Comparison of ENCODE assay signal across 24 cellular contexts in the genomic region with DNA sequence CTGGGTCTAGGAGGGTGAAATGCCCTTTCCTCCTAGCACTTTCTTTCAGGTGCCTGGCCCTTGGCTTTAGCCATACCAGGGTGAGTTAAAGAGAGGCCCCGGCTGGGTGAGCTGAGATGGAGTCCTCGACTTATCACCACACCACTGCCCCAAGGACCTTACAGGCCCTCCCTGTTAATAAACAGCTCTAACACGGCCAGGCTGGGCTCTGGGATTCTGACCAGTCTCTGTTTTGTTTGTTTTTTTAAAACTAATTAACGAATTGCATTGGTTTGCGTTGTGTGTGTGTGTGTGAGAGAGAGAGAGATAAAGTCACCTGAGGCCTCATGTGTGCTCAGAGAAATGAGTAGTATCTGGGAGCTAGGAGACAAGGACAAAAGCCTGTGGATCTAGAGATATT. TPM values are rescaled to one million over a fixed set of nuclear protein-coding genes. Genes with fewer than 3 reads are reported as not detected.
A peak's percentile ranks its signal among the peaks of the same experiment; 100 is the strongest.
DNase-seq lines count a peak whose midpoint lies in the region; ATAC-seq and TF ChIP-seq lines count a peak whose summit lies in the region.
"Had no signal": no experiment of that assay in that cellular context is flagged by ENCODE, and none has a peak within 500 bp of the region (broad histone marks: within the 10 kb centered on the region; RNA-seq: fewer than 3 reads in every experiment).

No MANE protein-coding gene starts in this region.

- H3K27me3 ChIP-seq in left ventricle myocardium inferior (ENCODE audit: low read depth), result no peaks in the 10 kb centered on the region
- no peaks in the 10 kb centered on the region for H3K27me3 ChIP-seq in gastroesophageal sphincter
- H3K27me3 ChIP-seq in psoas muscle (ENCODE audit: insufficient read depth in 3 of 3, low read length in 2 of 3), result no peaks in the 10 kb centered on the region
- H3K27me3 ChIP-seq: Peyer's patch had no signal

- H3K4me1 ChIP-seq in left ventricle myocardium inferior (peaks cover 65% of the 10 kb centered on the region), gastroesophageal sphincter (peaks cover 0 to 40% (median 16%) of the 10 kb centered on the region in 3 donors), psoas muscle (peaks cover 6% of the 10 kb centered on the region)

- H3K36me3 ChIP-seq in left ventricle myocardium inferior (no peaks in the 10 kb centered on the region), gastroesophageal sphincter (no peaks in the 10 kb centered on the region), psoas muscle (ENCODE audit: insufficient read depth in 1 of 2, low read depth in 1 of 2) (no peaks in the 10 kb centered on the region)
- H3K36me3 ChIP-seq: Peyer's patch had no signal

- H3K4me3 ChIP-seq in left ventricle myocardium inferior, result no peak overlapping the region
- no peak overlapping the region for H3K4me3 ChIP-seq in gastroesophageal sphincter
- no peak overlapping the region for H3K4me3 ChIP-seq in psoas muscle
- H3K4me3 ChIP-seq: Peyer's patch, skin epidermis had no signal

- no peak for TF ChIP-seq POLR2A in gastroesophageal sphincter (IDR thresholded peaks at IDR 0.05)

- WGBS in gastroesophageal sphincter (ENCODE audit: low coverage in 1 of 2), 2 donors, result 88 to 93% methylated on average over 3 of the region's 5 CpGs
- WGBS in psoas muscle, 3 donors, result 96 to 97% (median 97%) methylated on average over 5 of the region's 5 CpGs

- H3K27ac ChIP-seq in left ventricle myocardium inferior (replicated peaks) (peak overlapping the region; percentile 93), gastroesophageal sphincter (peak overlapping the region in 3 of 4 donors; percentile 72 to 82 (median 79)), psoas muscle (peak overlapping the region; percentile 79)

- no peak for ATAC-seq in Right ventricle myocardium inferior
- no peak for ATAC-seq in gastroesophageal sphincter
- ATAC-seq in psoas muscle, result no peak
- ATAC-seq in HG02981 (IDR thresholded peaks at IDR 0.05; ENCODE audit: unreplicated experiment), result no peak
- ATAC-seq in HG03378 (IDR thresholded peaks at IDR 0.05; ENCODE audit: unreplicated experiment), result no peak
- ATAC-seq in omental fat pad (ENCODE audit: low FRiP score), result no peak
- ATAC-seq: stimulated activated naive CD8-positive, alpha-beta T cell treated with anti-CD3 and anti-CD28 coated beads, Interleukin-15, amount 100 ng/mL, for 72 hours; WTC11 had no signal

- intact Hi-C loops in left ventricle myocardium inferior (cut with micrococcal nuclease) (no loop called here), Right ventricle myocardium inferior (cut with DNase I) (loop anchor here (10.0 kb wide), 1 partner anchor 391 kb away; no protein-coding TSS in a partner anchor), psoas muscle (cut with DNase I) (loop anchor here in 1 of 2 donors (10.0 kb wide), 1 partner anchor 391 kb away; no protein-coding TSS in a partner anchor)

- H3K9me3 ChIP-seq in left ventricle myocardium inferior (replicated peaks) (no peaks in the 10 kb centered on the region), gastroesophageal sphincter (no peaks in the 10 kb centered on the region), psoas muscle (no peaks in the 10 kb centered on the region)
- H3K9me3 ChIP-seq: Peyer's patch had no signal

- TF ChIP-seq EP300 in gastroesophageal sphincter (IDR thresholded peaks at IDR 0.05), result no peak

- TF ChIP-seq CTCF in left ventricle myocardium inferior (IDR thresholded peaks at IDR 0.05; ENCODE audit: borderline replicate concordance) (no peak), gastroesophageal sphincter (IDR thresholded peaks at IDR 0.05) (no peak), psoas muscle (IDR thresholded peaks at IDR 0.05) (no peak), omental fat pad (IDR thresholded peaks at IDR 0.05) (no peak)

- no peak for DNase-seq in left ventricle myocardium inferior
- DNase-seq in Right ventricle myocardium inferior (ENCODE audit: missing footprints), result no peak
- DNase-seq in psoas muscle, result no peak
- no peak for DNase-seq in LoVo (ENCODE audit: low spot score)
- no peak for DNase-seq in omental fat pad (ENCODE audit: low spot score)
- DNase-seq: activated CD4-positive, alpha-beta memory T cell treated with anti-CD3 and anti-CD28 coated beads, Interleukin-2, amount 10 ng/mL, durations not matched to agents 7 days and 5 days; activated naive CD4-positive, alpha-beta T cell; activated T-cell treated with anti-CD3 and anti-CD28 coated beads, Interleukin-2, amount 50 U/mL, for 24 hours; aorta; C1 segment of cervical spinal cord; endodermal cell; NCI-H1092; NCI-H2081 treated with DMSO at 0.1 percent for 48 hours; NCI-H446 treated with DMSO at 0.1 percent for 48 hours; Peyer's patch; stimulated activated CD4-positive, alpha-beta T cell treated with anti-CD3 and anti-CD28 coated beads, Interleukin-4, amount 100 ng/mL, for 1 hour; stimulated activated naive CD8-positive, alpha-beta T cell treated with anti-CD3 and anti-CD28 coated beads, Interleukin-15, amount 100 ng/mL, for 72 hours had no signal

RNA-seq across cellular contexts. Expression of gene MYL4, which starts 14.3 kb away (rescaled TPM):
- total RNA-seq in left ventricle myocardium inferior (809 TPM), Right ventricle myocardium inferior (322 TPM), gastroesophageal sphincter (1 to 10 TPM in 1 of 4 donors, not detected in 3; 4.8 TPM), psoas muscle (1 to 10 TPM in 3 of 4 donors, under 1 TPM in 1; 0.89 to 6.7 (median 2.4) TPM), omental fat pad (1 to 10 TPM in 1 of 4 donors, under 1 TPM in 1, not detected in 2; 0.46 to 2.5 TPM)
- polyA plus RNA-seq in psoas muscle, result 1 to 10 TPM in 2 of 3 donors, under 1 TPM in 1; 0.52 to 4.5 (median 1.3) TPM
- total RNA-seq: activated CD4-positive, alpha-beta memory T cell treated with anti-CD3 and anti-CD28 coated beads, Interleukin-2, amount 10 ng/mL, durations not matched to agents 7 days and 5 days; HT-29; osteocyte had no signal

RNA-seq across cellular contexts. Expression of gene ITGB3, which starts 30.2 kb away (rescaled TPM):
- total RNA-seq in left ventricle myocardium inferior (3.3 TPM), Right ventricle myocardium inferior (3.8 TPM), gastroesophageal sphincter (10 to 100 TPM; 22.1 to 58.7 (median 53.8) TPM), psoas muscle (1 to 10 TPM; 1.1 to 3.9 (median 2.2) TPM), omental fat pad (10 to 100 TPM; 12.1 to 72.9 (median 17.5) TPM)
- polyA plus RNA-seq in psoas muscle, result 1 to 10 TPM in 1 of 3 donors, under 1 TPM in 2; 0.32 to 5.4 (median 0.77) TPM
- total RNA-seq: HT-29 had no signal

RNA-seq across cellular contexts. Expression of gene CDC27, which starts 34.4 kb away (rescaled TPM):
- total RNA-seq in left ventricle myocardium inferior (92.4 TPM), Right ventricle myocardium inferior (88.9 TPM), gastroesophageal sphincter (10 to 100 TPM; 40.4 to 71.4 (median 56.0) TPM), psoas muscle (10 to 100 TPM; 72.5 to 78.4 (median 74.9) TPM), omental fat pad (10 to 100 TPM; 66.1 to 95.8 (median 76.2) TPM)
- polyA plus RNA-seq in psoas muscle, result 10 to 100 TPM; 25.5 to 89.2 (median 37.9) TPM

Comparison
In these comparisons a context has a peak if more than half of its experiments do, and no peak if none do; other contexts are left out.
1. RNA of gene MYL4, which starts 14.3 kb away (total RNA-seq): 809 TPM in left ventricle myocardium inferior (single experiment) and 322 TPM in Right ventricle myocardium inferior (single experiment); 0.89 to 6.7 TPM in psoas muscle, 0.46 to 2.5 TPM in omental fat pad and 4.8 TPM in gastroesophageal sphincter; every median in the first group is over 10 times any median in the second.
2. Peak in every context shown above with its lines, with median percentiles within 50 percentile points of each other: H3K27ac ChIP-seq.